In genomic region chr15:71784719-71785118, GRCh38 we compare ENCODE assay signal across 1 cellular context.
TF ChIP-seq lines count a peak whose summit lies in the region.

No MANE protein-coding gene starts in this region.

TF ChIP-seq in GM23338, 12 proteins besides CTCF, POLR2A, EP300 and RAD21 (continued from another document):
- TF ChIP-seq ZNF462 (CRISPR knock-in tag; IDR thresholded peaks at IDR 0.05) (no peak), ETS1 (IDR thresholded peaks at IDR 0.05) (no peak), NANOG (IDR thresholded peaks at IDR 0.05; ENCODE audit: borderline replicate concordance) (no peak), STAT1 (IDR thresholded peaks at IDR 0.05; ENCODE audit: unreplicated experiment) (no peak), POLR2AphosphoS5 (IDR thresholded peaks at IDR 0.05; ENCODE audit: low read depth) (no peak), EZH2phosphoT487 (IDR thresholded peaks at IDR 0.05; ENCODE audit: unreplicated experiment) (no peak), ZNF114 (CRISPR knock-in tag; IDR thresholded peaks at IDR 0.05) (no peak)
